Comparison of ENCODE assay signal across 21 cellular contexts in genomic region chr1:158147396-158148353, GRCh38. TPM values are rescaled to one million over a fixed set of nuclear protein-coding genes. Genes with fewer than 3 reads are reported as not detected.
A peak's percentile ranks its signal among the peaks of the same experiment; 100 is the strongest.
DNase-seq lines count a peak whose midpoint lies in the region; TF ChIP-seq lines count a peak whose summit lies in the region.
"Had no signal": no experiment of that assay in that cellular context is flagged by ENCODE, and none has a peak within 500 bp of the region (broad histone marks: within the 10 kb centered on the region; RNA-seq: fewer than 3 reads in every experiment).

No MANE protein-coding gene starts in this region.

- peak overlapping the region; percentile 28 for H2AFZ ChIP-seq in mammary epithelial cell (ENCODE audit: low read depth, low read length)

- no peak for TF ChIP-seq CTCF in mammary epithelial cell (conservative IDR thresholded peaks at IDR 0.05 in 1 of 2, IDR thresholded peaks at IDR 0.05 in 1 of 2; ENCODE audit: extremely low read depth in 1 of 2, insufficient read depth in 1 of 2, low read depth in 1 of 2, low read length in 2 of 2)
- no peak for TF ChIP-seq CTCF in brain microvascular endothelial cell (IDR thresholded peaks at IDR 0.05; ENCODE audit: low read depth, low read length, missing control alignments)

- dilution Hi-C loops in mammary epithelial cell (cut with HindIII; ENCODE audit: low sequenced_read_pairs) = no loop called here

- WGBS in mammary epithelial cell (ENCODE audit: low coverage, missing lambda C conversion rate) = 93% methylated on average over 8 of the region's 8 CpGs

- H4K20me1 ChIP-seq in BLaER1 = no peaks in the 10 kb centered on the region
- H4K20me1 ChIP-seq in mammary epithelial cell (ENCODE audit: insufficient read depth, low read length) = no peaks in the 10 kb centered on the region

- BruUV-seq in mammary epithelial cell (replicated peaks; lab: Mats Ljungman, UMichigan) = no TSS peak

- no peaks in the 10 kb centered on the region for H3K27me3 ChIP-seq in BLaER1
- no peaks in the 10 kb centered on the region for H3K27me3 ChIP-seq in mammary epithelial cell (ENCODE audit: insufficient read depth, low read length)
- no peaks in the 10 kb centered on the region for H3K27me3 ChIP-seq in brain microvascular endothelial cell (replicated peaks)
- H3K27me3 ChIP-seq: adrenal gland had no signal

- H3K36me3 ChIP-seq in BLaER1 (no peaks in the 10 kb centered on the region), mammary epithelial cell (ENCODE audit: insufficient read depth, low read length) (no peaks in the 10 kb centered on the region), brain microvascular endothelial cell (replicated peaks) (no peaks in the 10 kb centered on the region)
- H3K36me3 ChIP-seq: adrenal gland had no signal

- in situ Hi-C loops in mammary epithelial cell (cut with MboI; ENCODE audit: low sequenced_read_pairs in 2 of 2) = no loop called here
- in situ Hi-C loops in brain microvascular endothelial cell (cut with HindIII; ENCODE audit: low pct_ligation_motif_present, low sequenced_read_pairs) = no loop called here

- H3K79me2 ChIP-seq in mammary epithelial cell (ENCODE audit: insufficient read depth, low read length) = no peaks in the 10 kb centered on the region

- no peak overlapping the region for H3K4me3 ChIP-seq in BLaER1
- H3K4me3 ChIP-seq in mammary epithelial cell (replicated peaks in 1 of 3; ENCODE audit: insufficient read depth in 1 of 3, low read depth in 2 of 3, low read length in 3 of 3) = no peak overlapping the region
- H3K4me3 ChIP-seq in brain microvascular endothelial cell (ENCODE audit: low read depth, low read length) = no peak overlapping the region
- H3K4me3 ChIP-seq: adrenal gland had no signal

- CTCF ChIA-PET in mammary epithelial cell (lab: Charles Lee; ENCODE audit: low non-redundant PET) = no interaction called here

- H3K9ac ChIP-seq in BLaER1 = no peak overlapping the region
- no peak overlapping the region for H3K9ac ChIP-seq in mammary epithelial cell (ENCODE audit: insufficient read depth, low read length)

- peaks cover 21% of the 10 kb centered on the region; the same call in 1 of the 2 replicates for H3K4me1 ChIP-seq in BLaER1
- H3K4me1 ChIP-seq in mammary epithelial cell (ENCODE audit: insufficient read depth, low read length) = peaks cover 56% of the 10 kb centered on the region

- intact Hi-C loops in mammary epithelial cell (cut with micrococcal nuclease) = no loop called here

- H3K4me2 ChIP-seq in BLaER1 (peak overlapping the region; percentile 33), mammary epithelial cell (ENCODE audit: insufficient read depth, low read depth, low read length) (peak overlapping the region; percentile 89)

- H3K9me3 ChIP-seq in BLaER1 = no peaks in the 10 kb centered on the region; the same call in 1 of the 2 replicates
- no peaks in the 10 kb centered on the region for H3K9me3 ChIP-seq in mammary epithelial cell (replicated peaks; ENCODE audit: insufficient read depth, low read length)
- H3K9me3 ChIP-seq: adrenal gland had no signal

- DNase-seq in HCEC 1CT (peak; percentile 4), mammary epithelial cell (peak; percentile 51), medulla oblongata (ENCODE audit: extremely low spot score) (peak; percentile 18), COLO829 (ENCODE audit: low spot score) (no peak), brain microvascular endothelial cell (no peak), NCI-H1930 (lab: John Stamatoyannopoulos, UW) (no peak)
- no peak for DNase-seq in activated T-cell treated with anti-CD3 and anti-CD28 coated beads, Interleukin-2, amount 50 U/mL, for 48 hours
- DNase-seq: activated CD4-positive, alpha-beta T cell treated with anti-CD3 and anti-CD28 coated beads, Interleukin-2, amount 50 U/mL, for 48 hours; cortex of kidney; DMS79 treated with DMSO at 0.1 percent for 48 hours; KG1; mesenchymal stem cell; NCI-H187; NCI-H82; SHP77 treated with DMSO at 0.1 percent for 48 hours; small intestine; stimulated activated naive CD4-positive, alpha-beta T cell treated with Interleukin-2 at 50 U/mL for 16 hours; T1000 had no signal

- H3K27ac ChIP-seq in BLaER1 (no peak overlapping the region), mammary epithelial cell (ENCODE audit: insufficient read depth, low read depth, low read length) (peak overlapping the region; percentile 98), brain microvascular endothelial cell (no peak overlapping the region)

RNA-seq across cellular contexts. Expression of gene CD1D, which starts 33.0 kb away (rescaled TPM):
- 1 to 10 TPM; 1.3 to 3.7 TPM for total RNA-seq in mammary epithelial cell
- polyA plus RNA-seq in mammary epithelial cell = 3.7 TPM
- 1.6 TPM for polyA minus RNA-seq in mammary epithelial cell
- total RNA-seq: activated T-helper 1 cell treated with anti-CD3 and anti-CD28 coated beads, Interleukin-12 subunit alpha, Interleukin-12 subunit beta, Interleukin-2, Interleukin-4 antibody, amounts not matched to agents 30 ng/mL and 10 ng/mL and 1 ng/mL, durations not matched to agents 14 hours and 24 hours and 36 hours had no signal

Comparison
In these comparisons a context has a peak if more than half of its experiments do, and no peak if none do; other contexts are left out.
1. DNase-seq: peak in HCEC 1CT (single experiment), mammary epithelial cell (single experiment) and medulla oblongata (single experiment); none in COLO829 (single experiment), brain microvascular endothelial cell (single experiment), NCI-H1930 (0 of 2) and activated T-cell treated with anti-CD3 and anti-CD28 coated beads, Interleukin-2, amount 50 U/mL, for 48 hours (0 of 2).